ENCODE assay signal across 14 cellular contexts in the genomic region with DNA sequence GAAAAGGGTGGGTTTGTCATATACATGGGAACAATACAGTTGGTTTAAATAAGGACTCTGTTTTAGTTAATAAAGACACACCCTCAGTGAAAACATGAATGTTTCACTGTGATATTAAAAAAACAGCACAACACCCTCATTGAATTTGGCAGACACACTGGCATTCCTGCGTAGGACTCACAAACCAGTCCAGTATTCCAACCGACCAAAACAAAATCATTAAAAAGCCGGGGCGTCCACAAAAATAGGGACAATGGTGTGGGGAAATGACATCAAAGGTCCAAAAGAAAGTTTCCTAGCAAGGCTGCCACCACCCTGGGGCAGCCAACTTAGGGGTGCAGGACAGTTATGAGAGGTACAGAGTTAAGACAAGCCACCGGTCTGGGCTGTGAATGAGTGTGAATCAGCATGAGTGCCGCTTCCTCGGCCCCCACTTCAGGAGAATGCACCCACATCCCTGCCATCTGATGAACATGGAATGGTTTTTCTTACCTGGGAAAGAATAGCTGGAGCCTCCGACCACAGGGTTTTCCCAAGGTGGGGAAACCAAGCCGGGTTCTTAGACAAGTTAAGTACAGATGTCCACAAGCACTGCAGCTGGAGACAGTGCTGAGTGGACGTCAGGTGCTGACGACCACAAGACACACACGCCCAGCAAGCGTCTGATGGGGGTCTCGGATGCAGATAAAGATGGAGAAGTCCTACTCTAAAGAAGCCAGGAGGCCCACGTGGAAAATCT.
A peak's percentile ranks its signal among the peaks of the same experiment; 100 is the strongest.
DNase-seq lines count a peak whose midpoint lies in the region; ATAC-seq and TF ChIP-seq lines count a peak whose summit lies in the region.
"Had no signal": no experiment of that assay in that cellular context is flagged by ENCODE, and none has a peak within 500 bp of the region (broad histone marks: within the 10 kb centered on the region; RNA-seq: fewer than 3 reads in every experiment).

No MANE protein-coding gene starts in this region.

- no peaks in the 10 kb centered on the region for H3F3A ChIP-seq in smooth muscle cell (ENCODE audit: low read depth)

- H3K4me1 Mint-ChIP-seq in CD4-positive, CD25-positive, alpha-beta regulatory T cell = peaks cover 4 to 26% (median 10%) of the 10 kb centered on the region in 4 donors
- H3K4me1 Mint-ChIP-seq: H9 had no signal

- H3K36me3 Mint-ChIP-seq in CD4-positive, CD25-positive, alpha-beta regulatory T cell = peaks cover 37% of the 10 kb centered on the region

- H3K4me2 ChIP-seq in skeletal muscle satellite cell (ENCODE audit: low read length) (peak overlapping the region; percentile 1), smooth muscle cell (no peak overlapping the region)

- peak overlapping the region; percentile 59 to 87 (median 66) for H3K27ac Mint-ChIP-seq in CD4-positive, CD25-positive, alpha-beta regulatory T cell
- H3K27ac Mint-ChIP-seq: activated CD8-positive, alpha-beta T cell treated with anti-CD3 and anti-CD28 coated beads for 36 hours; activated naive CD8-positive, alpha-beta T cell treated with anti-CD3 and anti-CD28 coated beads for 36 hours had no signal

- TF ChIP-seq CTCF in body of pancreas (IDR thresholded peaks at IDR 0.05) (no peak), smooth muscle cell (IDR thresholded peaks at IDR 0.05; ENCODE audit: borderline replicate concordance, insufficient read depth, poor library complexity, severe bottlenecking) (no peak)

- no peak overlapping the region for H3K4me3 ChIP-seq in CD4-positive, CD25-positive, alpha-beta regulatory T cell (ENCODE audit: low read depth, low read length)
- H3K4me3 ChIP-seq in body of pancreas = no peak overlapping the region
- H3K4me3 ChIP-seq in skeletal muscle satellite cell (ENCODE audit: low read length) = no peak overlapping the region
- H3K4me3 ChIP-seq in smooth muscle cell = no peak overlapping the region

- intact Hi-C loops in body of pancreas (cut with DNase I) = no loop called here
- intact Hi-C loops in left colon (cut with DNase I, micrococcal nuclease) = no loop called here
- intact Hi-C loops in posterior vena cava (cut with DNase I) = no loop called here

- peak overlapping the region in 2 of 4 donors; percentile 13 to 70 for H3K4me3 Mint-ChIP-seq in CD4-positive, CD25-positive, alpha-beta regulatory T cell
- H3K4me3 Mint-ChIP-seq: activated CD8-positive, alpha-beta T cell treated with anti-CD3 and anti-CD28 coated beads for 36 hours; activated naive CD8-positive, alpha-beta T cell treated with anti-CD3 and anti-CD28 coated beads for 36 hours; H9 had no signal

- no peaks in the 10 kb centered on the region for H4K20me1 ChIP-seq in smooth muscle cell (ENCODE audit: low read depth)

- no peak for DNase-seq in CD4-positive, CD25-positive, alpha-beta regulatory T cell
- DNase-seq in body of pancreas (peak in 2 of 4 donors; percentile 25 to 30), left colon (no peak), SW480 (ENCODE audit: low spot score) (no peak), posterior vena cava (ENCODE audit: low spot score) (no peak), left lobe of liver (ENCODE audit: low spot score) (no peak), smooth muscle cell (lab: John Stamatoyannopoulos, UW; ENCODE audit: unreplicated experiment) (no peak)
- DNase-seq: activated CD8-positive, alpha-beta T cell treated with anti-CD3 and anti-CD28 coated beads for 36 hours; activated naive CD8-positive, alpha-beta T cell treated with anti-CD3 and anti-CD28 coated beads for 36 hours; BE2C; H9; NCI-H187 treated with DMSO at 0.1 percent for 48 hours; T-helper 2 cell had no signal

- no peak overlapping the region for H2AFZ ChIP-seq in smooth muscle cell (ENCODE audit: low read depth)

- no peaks in the 10 kb centered on the region for H3K9me3 ChIP-seq in CD4-positive, CD25-positive, alpha-beta regulatory T cell (ENCODE audit: control insufficient read depth in 2 of 2, low read length in 2 of 2)
- H3K9me3 ChIP-seq in body of pancreas (no peaks in the 10 kb centered on the region), skeletal muscle satellite cell (replicated peaks; ENCODE audit: low read length) (no peaks in the 10 kb centered on the region), smooth muscle cell (replicated peaks; ENCODE audit: low read depth) (no peaks in the 10 kb centered on the region)
- H3K9me3 ChIP-seq: BE2C had no signal

- no peaks in the 10 kb centered on the region for H3K27me3 ChIP-seq in CD4-positive, CD25-positive, alpha-beta regulatory T cell (ENCODE audit: control insufficient read depth, insufficient read depth, low read length)
- H3K27me3 ChIP-seq in body of pancreas = no peaks in the 10 kb centered on the region
- H3K27me3 ChIP-seq in skeletal muscle satellite cell (ENCODE audit: control insufficient read depth, insufficient read depth, low read length) = no peaks in the 10 kb centered on the region
- H3K27me3 ChIP-seq in smooth muscle cell (ENCODE audit: low read depth) = no peaks in the 10 kb centered on the region
- H3K27me3 ChIP-seq: BE2C had no signal

- H3K9me3 Mint-ChIP-seq in CD4-positive, CD25-positive, alpha-beta regulatory T cell = no peaks in the 10 kb centered on the region
- H3K9me3 Mint-ChIP-seq: activated CD8-positive, alpha-beta T cell treated with anti-CD3 and anti-CD28 coated beads for 36 hours; activated naive CD8-positive, alpha-beta T cell treated with anti-CD3 and anti-CD28 coated beads for 36 hours; H9 had no signal

- no peak for TF ChIP-seq POLR2A in body of pancreas (IDR thresholded peaks at IDR 0.05)

- H3K4me1 ChIP-seq in CD4-positive, CD25-positive, alpha-beta regulatory T cell (ENCODE audit: control insufficient read depth, insufficient read depth, low read length, poor library complexity, severe bottlenecking) = peaks cover 14% of the 10 kb centered on the region
- H3K4me1 ChIP-seq in body of pancreas (no peaks in the 10 kb centered on the region), skeletal muscle satellite cell (ENCODE audit: control insufficient read depth, insufficient read depth, low read length) (peaks cover 11% of the 10 kb centered on the region), smooth muscle cell (ENCODE audit: low read depth) (no peaks in the 10 kb centered on the region)
- H3K4me1 ChIP-seq: BE2C had no signal

- no peak overlapping the region for H3K27ac ChIP-seq in CD4-positive, CD25-positive, alpha-beta regulatory T cell (ENCODE audit: insufficient read depth, low read length, poor library complexity, severe bottlenecking)
- H3K27ac ChIP-seq in body of pancreas (peak overlapping the region in 3 of 4 donors; percentile 50 to 60 (median 52)), smooth muscle cell (ENCODE audit: low read depth) (no peak overlapping the region)

- H3K79me2 ChIP-seq in smooth muscle cell (ENCODE audit: low read depth) = no peaks in the 10 kb centered on the region

- WGBS in body of pancreas, 2 donors = 71 to 73% methylated on average over 15 of the region's 15 CpGs
- 99% methylated on average over 15 of the region's 15 CpGs for WGBS in smooth muscle cell (ENCODE audit: low lambda C conversion rate)

- no peaks in the 10 kb centered on the region for H3K27me3 Mint-ChIP-seq in CD4-positive, CD25-positive, alpha-beta regulatory T cell
- H3K27me3 Mint-ChIP-seq: activated CD8-positive, alpha-beta T cell treated with anti-CD3 and anti-CD28 coated beads for 36 hours; activated naive CD8-positive, alpha-beta T cell treated with anti-CD3 and anti-CD28 coated beads for 36 hours had no signal

- H3K36me3 ChIP-seq in CD4-positive, CD25-positive, alpha-beta regulatory T cell (ENCODE audit: control insufficient read depth, insufficient read depth, low read length) = peaks cover 18% of the 10 kb centered on the region
- H3K36me3 ChIP-seq in body of pancreas (replicated peaks in 1 of 2; ENCODE audit: insufficient read depth in 1 of 2, low read depth in 2 of 2) (peaks cover 4 to 13% of the 10 kb centered on the region in 2 donors), skeletal muscle satellite cell (ENCODE audit: insufficient read depth, low read length) (peaks cover 36% of the 10 kb centered on the region), smooth muscle cell (ENCODE audit: low read depth) (peaks cover 8% of the 10 kb centered on the region)

- ATAC-seq in CD4-positive, CD25-positive, alpha-beta regulatory T cell (ENCODE audit: low read depth in 2 of 2) = no peak
- ATAC-seq in body of pancreas (peak; percentile 61), left colon (peak; percentile 46), left lobe of liver (no peak)
- ATAC-seq: activated CD8-positive, alpha-beta T cell treated with anti-CD3 and anti-CD28 coated beads for 36 hours had no signal

- no peak overlapping the region for H3K9ac ChIP-seq in skeletal muscle satellite cell (ENCODE audit: low read depth, low read length)
- H3K9ac ChIP-seq in smooth muscle cell (ENCODE audit: low read depth) = no peak overlapping the region

Comparison
In these comparisons a context has a peak if more than half of its experiments do, and no peak if none do; other contexts are left out.
1. ATAC-seq: peak in body of pancreas (single experiment) and left colon (single experiment); none in CD4-positive, CD25-positive, alpha-beta regulatory T cell (0 of 2) and left lobe of liver (single experiment).
2. H3K27ac ChIP-seq: peak in body of pancreas (3 of 4); none in CD4-positive, CD25-positive, alpha-beta regulatory T cell (single experiment) and smooth muscle cell (single experiment).